In the genomic region with DNA sequence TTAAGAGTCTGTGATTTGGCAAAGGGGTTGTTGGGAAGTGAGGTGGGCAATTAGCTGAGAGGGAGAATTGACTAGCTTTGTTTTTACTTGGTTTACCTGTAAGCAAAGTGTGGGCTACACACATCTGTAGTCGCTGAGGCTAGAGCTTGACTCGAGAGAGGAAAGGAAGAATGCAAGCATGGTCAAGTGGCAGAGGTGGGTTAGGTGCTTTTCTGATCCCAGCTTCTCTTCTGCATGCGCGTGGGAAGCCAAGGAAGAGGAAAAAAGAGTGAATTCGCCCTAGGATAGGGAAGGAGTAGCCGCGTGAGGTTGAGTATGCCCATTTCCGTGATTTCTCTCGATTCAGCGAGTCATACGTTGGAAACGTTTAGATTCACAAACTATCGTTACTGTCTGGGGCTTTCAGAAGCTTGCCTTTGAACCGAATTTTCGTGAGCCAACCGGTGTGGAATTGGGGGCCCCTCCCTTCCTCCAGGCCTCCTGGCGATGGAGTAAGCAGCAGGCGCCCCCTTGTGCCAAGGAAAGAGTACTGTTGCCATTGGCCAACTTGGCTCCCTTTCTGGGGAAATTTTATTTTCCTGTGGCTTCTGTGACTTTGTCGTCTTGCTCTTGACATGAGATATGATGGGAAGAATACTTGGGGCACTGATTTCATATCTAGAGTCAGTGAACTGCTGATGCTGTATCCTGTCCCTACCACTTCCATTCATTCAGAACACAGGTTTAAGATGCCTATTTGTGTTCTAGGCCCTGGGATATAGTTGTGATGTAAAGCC, we compare ENCODE assay signal across 8 cellular contexts. TPM values are rescaled to one million over a fixed set of nuclear protein-coding genes. Genes with fewer than 3 reads are reported as not detected.
DNase-seq lines count a peak whose midpoint lies in the region; ATAC-seq and TF ChIP-seq lines count a peak whose summit lies in the region.

No MANE protein-coding gene starts in this region.

- under 1% methylated on average over 19 of the region's 19 CpGs for WGBS in prostate gland

- peak overlapping the region; percentile 99 for H3K4me3 Mint-ChIP-seq in T-helper 1 cell treated with Interleukin-12 subunit alpha and Interleukin-12 subunit beta and Interleukin-4 antibody, amounts not matched to agents 30 μg/mL and 1 μg/mL, for 36 hours

- no peaks in the 10 kb centered on the region for H3K9me3 Mint-ChIP-seq in T-helper 1 cell treated with Interleukin-12 subunit alpha and Interleukin-12 subunit beta and Interleukin-4 antibody, amounts not matched to agents 30 μg/mL and 1 μg/mL, for 36 hours

- peaks cover 16% of the 10 kb centered on the region for H3K36me3 Mint-ChIP-seq in T-helper 1 cell treated with Interleukin-12 subunit alpha and Interleukin-12 subunit beta and Interleukin-4 antibody, amounts not matched to agents 30 μg/mL and 1 μg/mL, for 36 hours (ENCODE audit: low read depth)

- peak; percentile 94 to 99 (median 96) for TF ChIP-seq CTCF in prostate gland (IDR thresholded peaks at IDR 0.05)

- H3K27me3 ChIP-seq in prostate gland (replicated peaks; ENCODE audit: insufficient read depth) = no peaks in the 10 kb centered on the region

- peak overlapping the region; percentile 70 to 77 for H3K4me3 ChIP-seq in prostate gland

- no peaks in the 10 kb centered on the region for H3K36me3 ChIP-seq in prostate gland

- peak; percentile 17 for TF ChIP-seq POLR2A in prostate gland (IDR thresholded peaks at IDR 0.05)

- no peaks in the 10 kb centered on the region for H3K9me3 ChIP-seq in prostate gland

- peak overlapping the region; percentile 91 for H3K27ac Mint-ChIP-seq in T-helper 1 cell treated with Interleukin-12 subunit alpha and Interleukin-12 subunit beta and Interleukin-4 antibody, amounts not matched to agents 30 μg/mL and 1 μg/mL, for 36 hours

- intact Hi-C loops in left ventricle myocardium superior (cut with micrococcal nuclease) = loop anchor here (2.0 kb wide), 2 partner anchors 96 to 186 kb away; no protein-coding TSS in a partner anchor
- intact Hi-C loops in prostate gland (cut with DNase I) = loop anchor here (1.0 to 2.0 kb wide), 3 partner anchors 94 to 187 kb away; no protein-coding TSS in a partner anchor

- no peaks in the 10 kb centered on the region for H3K27me3 Mint-ChIP-seq in T-helper 1 cell treated with Interleukin-12 subunit alpha and Interleukin-12 subunit beta and Interleukin-4 antibody, amounts not matched to agents 30 μg/mL and 1 μg/mL, for 36 hours (ENCODE audit: low read depth)

- peak overlapping the region; percentile 99 for H3K27ac ChIP-seq in prostate gland

- peaks cover 12% of the 10 kb centered on the region for H3K4me1 ChIP-seq in prostate gland (replicated peaks)

- ATAC-seq in GM18907 (IDR thresholded peaks at IDR 0.05; ENCODE audit: unreplicated experiment) = peak; percentile 33
- ATAC-seq in left ventricle myocardium superior = peak; percentile 62

- DNase-seq in A172 (ENCODE audit: low spot score) (peak; percentile 64), NCI-H1436 (lab: John Stamatoyannopoulos, UW) (peak; percentile 85), amygdala (lab: John Stamatoyannopoulos, UW) (peak in 54 of 56 donors; percentile 17 to 88 (median 72)), left ventricle myocardium superior (peak; percentile 85), prostate gland (ENCODE audit: low spot score) (peak; percentile 88), ureter (ENCODE audit: low spot score) (peak; percentile 89)

- peaks cover 75% of the 10 kb centered on the region for H3K4me1 Mint-ChIP-seq in T-helper 1 cell treated with Interleukin-12 subunit alpha and Interleukin-12 subunit beta and Interleukin-4 antibody, amounts not matched to agents 30 μg/mL and 1 μg/mL, for 36 hours (ENCODE audit: low read depth)

RNA-seq across cellular contexts. Expression of gene PIGV, which starts 1.3 kb away (rescaled TPM):
- total RNA-seq in A172 (2014; rRNA removed; shearing (Covaris generic)) = 8.0 and 8.9 TPM in 2 replicates
- total RNA-seq in left ventricle myocardium superior (4.5 TPM), prostate gland (10 to 100 TPM; 26.4 to 32.4 TPM), ureter (17.0 TPM)

RNA-seq across cellular contexts. Expression of gene ZDHHC18, which starts 37.5 kb away (rescaled TPM):
- 15.0 and 32.4 TPM in 2 replicates for total RNA-seq in A172 (2014; rRNA removed; shearing (Covaris generic))
- total RNA-seq in left ventricle myocardium superior = 18.1 TPM
- total RNA-seq in prostate gland = 10 to 100 TPM; 20.0 to 30.7 TPM
- 21.0 TPM for total RNA-seq in ureter

Comparison
In these comparisons a context has a peak if more than half of its experiments do, and no peak if none do; other contexts are left out.
1. Peak in every context shown above with its lines: DNase-seq, ATAC-seq, H3K4me3 ChIP-seq and H3K27ac ChIP-seq.